ENCODE assay signal across 12 cellular contexts in genomic region chr5:95725937-95726810, GRCh38. TPM values are rescaled to one million over a fixed set of nuclear protein-coding genes. Genes with fewer than 3 reads are reported as not detected.
DNase-seq lines count a peak whose midpoint lies in the region; ATAC-seq and TF ChIP-seq lines count a peak whose summit lies in the region.
"Had no signal": no experiment of that assay in that cellular context is flagged by ENCODE, and none has a peak within 500 bp of the region (broad histone marks: within the 10 kb centered on the region; RNA-seq: fewer than 3 reads in every experiment).

No MANE protein-coding gene starts in this region.

- TF ChIP-seq CTCF in mesothelial cell of epicardium (IDR thresholded peaks at IDR 0.05; ENCODE audit: unreplicated experiment), result no peak

- no peaks in the 10 kb centered on the region for H3K9me3 ChIP-seq in BLaER1

- H3K27ac Mint-ChIP-seq in mesothelial cell of epicardium, result peak overlapping the region; percentile 93
- H3K27ac Mint-ChIP-seq in activated T-helper 2 cell treated with anti-CD3 and anti-CD28 coated beads, Interferon-gamma antibody, Interleukin-2, Interleukin-4, amounts not matched to agents 10 μg/mL and 5 μg/mL and 100 μg/mL, durations not matched to agents 14 hours and 24 hours and 36 hours, result no peak overlapping the region
- H3K27ac Mint-ChIP-seq: CD4-positive, alpha-beta T cell had no signal

- no peak overlapping the region for H3K27ac ChIP-seq in BLaER1
- H3K27ac ChIP-seq: HL-60 had no signal

- no peaks in the 10 kb centered on the region for H3K9me3 Mint-ChIP-seq in mesothelial cell of epicardium
- no peaks in the 10 kb centered on the region for H3K9me3 Mint-ChIP-seq in activated T-helper 2 cell treated with anti-CD3 and anti-CD28 coated beads, Interferon-gamma antibody, Interleukin-2, Interleukin-4, amounts not matched to agents 10 μg/mL and 5 μg/mL and 100 μg/mL, durations not matched to agents 14 hours and 24 hours and 36 hours
- H3K9me3 Mint-ChIP-seq: CD4-positive, alpha-beta T cell had no signal

- H3K9ac ChIP-seq in BLaER1, result no peak overlapping the region

- ATAC-seq in GM21381 (IDR thresholded peaks at IDR 0.05; ENCODE audit: unreplicated experiment), result peak; percentile 33

- H4K20me1 ChIP-seq in BLaER1, result no peaks in the 10 kb centered on the region

- no peaks in the 10 kb centered on the region for H3K36me3 ChIP-seq in BLaER1

- H3K4me3 Mint-ChIP-seq in mesothelial cell of epicardium, result no peak overlapping the region
- H3K4me3 Mint-ChIP-seq in activated T-helper 2 cell treated with anti-CD3 and anti-CD28 coated beads, Interferon-gamma antibody, Interleukin-2, Interleukin-4, amounts not matched to agents 10 μg/mL and 5 μg/mL and 100 μg/mL, durations not matched to agents 14 hours and 24 hours and 36 hours (ENCODE audit: low read depth), result no peak overlapping the region
- H3K4me3 Mint-ChIP-seq: CD4-positive, alpha-beta T cell had no signal

- no peaks in the 10 kb centered on the region for H3K36me3 Mint-ChIP-seq in mesothelial cell of epicardium
- no peaks in the 10 kb centered on the region for H3K36me3 Mint-ChIP-seq in activated T-helper 2 cell treated with anti-CD3 and anti-CD28 coated beads, Interferon-gamma antibody, Interleukin-2, Interleukin-4, amounts not matched to agents 10 μg/mL and 5 μg/mL and 100 μg/mL, durations not matched to agents 14 hours and 24 hours and 36 hours (ENCODE audit: low read depth)

- H3K4me1 ChIP-seq in BLaER1, result peaks cover 42% of the 10 kb centered on the region

- peak; percentile 89 for DNase-seq in RPMI8226
- DNase-seq in mesothelial cell of epicardium (ENCODE audit: low spot score in 2 of 2, unreplicated experiment in 2 of 2), result no peak
- DNase-seq in effector CD8-positive, alpha-beta T cell (lab: John Stamatoyannopoulos, UW), result no peak
- DNase-seq in activated T-helper 2 cell treated with anti-CD3 and anti-CD28 coated beads, Interferon-gamma antibody, Interleukin-2, Interleukin-4, amounts not matched to agents 10 μg/mL and 5 μg/mL and 100 μg/mL, durations not matched to agents 14 hours and 24 hours and 36 hours (ENCODE audit: low spot score), result no peak
- no peak for DNase-seq in HuH-7.5 (ENCODE audit: low spot score)
- no peak for DNase-seq in cortex of kidney (lab: John Stamatoyannopoulos, UW)
- DNase-seq: activated effector memory CD4-positive, alpha-beta T cell treated with anti-CD3 and anti-CD28 coated beads, Interleukin-2, amount 50 U/mL, for 16 hours; CD4-positive, alpha-beta T cell had no signal

- H3K27me3 Mint-ChIP-seq in mesothelial cell of epicardium (ENCODE audit: low read depth), result no peaks in the 10 kb centered on the region
- H3K27me3 Mint-ChIP-seq in activated T-helper 2 cell treated with anti-CD3 and anti-CD28 coated beads, Interferon-gamma antibody, Interleukin-2, Interleukin-4, amounts not matched to agents 10 μg/mL and 5 μg/mL and 100 μg/mL, durations not matched to agents 14 hours and 24 hours and 36 hours (ENCODE audit: low read depth), result peaks cover 64% of the 10 kb centered on the region

- no peaks in the 10 kb centered on the region for H3K27me3 ChIP-seq in BLaER1

- H3K4me1 Mint-ChIP-seq in mesothelial cell of epicardium, result peaks cover 87% of the 10 kb centered on the region
- H3K4me1 Mint-ChIP-seq in activated T-helper 2 cell treated with anti-CD3 and anti-CD28 coated beads, Interferon-gamma antibody, Interleukin-2, Interleukin-4, amounts not matched to agents 10 μg/mL and 5 μg/mL and 100 μg/mL, durations not matched to agents 14 hours and 24 hours and 36 hours (ENCODE audit: low read depth), result peaks cover 29% of the 10 kb centered on the region

- no peak overlapping the region for H3K4me3 ChIP-seq in BLaER1

- intact Hi-C loops in activated T-helper 2 cell treated with anti-CD3 and anti-CD28 coated beads, Interferon-gamma antibody, Interleukin-2, Interleukin-4, amounts not matched to agents 10 μg/mL and 5 μg/mL and 100 μg/mL, durations not matched to agents 14 hours and 24 hours and 36 hours (cut with micrococcal nuclease), result no loop called here

- H3K4me2 ChIP-seq in BLaER1, result peak overlapping the region; percentile 48; the same call in 1 of the 2 replicates

RNA-seq across cellular contexts. Expression of gene RHOBTB3, which starts 5.0 kb away (rescaled TPM):
- total RNA-seq in mesothelial cell of epicardium, result 146 to 154 TPM (median 153 TPM) in 3 replicates
- 0.39 and 0.57 TPM in 2 replicates for total RNA-seq in activated T-helper 2 cell treated with anti-CD3 and anti-CD28 coated beads, Interferon-gamma antibody, Interleukin-2, Interleukin-4, amounts not matched to agents 10 μg/mL and 5 μg/mL and 100 μg/mL, durations not matched to agents 14 hours and 24 hours and 36 hours

RNA-seq across cellular contexts. Expression of gene SPATA9, which starts 43.4 kb away (rescaled TPM):
- 0.74 to 1.3 TPM (median 0.95 TPM) in 3 replicates for total RNA-seq in mesothelial cell of epicardium
- total RNA-seq in activated T-helper 2 cell treated with anti-CD3 and anti-CD28 coated beads, Interferon-gamma antibody, Interleukin-2, Interleukin-4, amounts not matched to agents 10 μg/mL and 5 μg/mL and 100 μg/mL, durations not matched to agents 14 hours and 24 hours and 36 hours, result not detected in 2 replicates
- total RNA-seq: CD4-positive, alpha-beta T cell; T-helper 1 cell treated with Interleukin-12 subunit alpha and Interleukin-12 subunit beta and Interleukin-4 antibody, amounts not matched to agents 30 ng/mL and 1 ng/mL, for 36 hours had no signal

Comparison
In these comparisons a context has a peak if more than half of its experiments do, and no peak if none do; other contexts are left out.
1. RNA of gene RHOBTB3, which starts 5.0 kb away (total RNA-seq): 146 to 154 TPM in mesothelial cell of epicardium; 0.39 to 0.57 TPM in activated T-helper 2 cell treated with anti-CD3 and anti-CD28 coated beads, Interferon-gamma antibody, Interleukin-2, Interleukin-4, amounts not matched to agents 10 μg/mL and 5 μg/mL and 100 μg/mL, durations not matched to agents 14 hours and 24 hours and 36 hours; every median in the first group is over 10 times any median in the second.